In the genomic region with DNA sequence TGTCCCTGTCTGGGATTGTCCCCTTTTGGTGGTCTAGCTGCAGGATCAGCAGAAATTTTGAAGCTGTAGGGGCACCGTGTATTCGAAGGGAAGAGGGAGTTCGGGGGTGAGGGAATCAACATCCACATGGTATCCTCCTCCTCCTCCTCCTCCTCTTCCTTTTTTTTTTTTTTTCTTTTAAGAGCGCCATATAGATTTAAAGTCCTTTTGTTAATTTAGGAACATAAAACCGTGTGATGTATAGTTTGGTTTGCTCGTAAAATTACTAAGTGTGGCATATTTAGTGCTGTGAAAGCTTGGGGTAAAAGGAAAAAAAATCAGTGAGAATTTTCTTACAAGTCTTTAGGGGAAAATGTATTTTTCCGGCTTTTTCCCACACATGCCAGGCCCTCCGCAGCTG, we compare ENCODE assay signal across 14 cellular contexts. TPM values are rescaled to one million over a fixed set of nuclear protein-coding genes. Genes with fewer than 3 reads are reported as not detected.
DNase-seq lines count a peak whose midpoint lies in the region; ATAC-seq, FAIRE-seq and TF ChIP-seq lines count a peak whose summit lies in the region.
"Had no signal": no experiment of that assay in that cellular context is flagged by ENCODE, and none has a peak within 500 bp of the region (broad histone marks: within the 10 kb centered on the region; RNA-seq: fewer than 3 reads in every experiment).

No MANE protein-coding gene starts in this region.

- no peaks in the 10 kb centered on the region for H3K36me3 Mint-ChIP-seq in natural killer cell

- peaks cover 16 to 58% of the 10 kb centered on the region in 2 experiments for H3K4me1 ChIP-seq in SK-N-SH (ENCODE audit: control insufficient read depth in 1 of 2, insufficient read depth in 2 of 2, low read depth in 1 of 2, low read length in 1 of 2)
- H3K4me1 ChIP-seq in H1 (replicated peaks in 1 of 4; ENCODE audit: control insufficient read depth in 3 of 4, insufficient read depth in 4 of 4, low read length in 3 of 4): peaks cover 11 to 50% (median 25%) of the 10 kb centered on the region in 4 experiments
- peaks cover 0 to 60% (median 25%) of the 10 kb centered on the region in 4 donors for H3K4me1 ChIP-seq in tibial artery

- POLR2A ChIA-PET in SK-N-SH (lab: Yijun Ruan, JAX): interaction anchor here (0.5 to 3.7 kb wide), 7 partner anchors 10 to 636 kb away, joined by 3 to 15 read pairs (median 4); no protein-coding TSS in a partner anchor
- POLR2A ChIA-PET in H1 (lab: Charles Lee; ENCODE audit: partially characterized antibody): interaction anchor here (2.1 to 5.9 kb wide), 3 partner anchors 9 to 14 kb away, joined by 9 to 27 read pairs (median 9); no protein-coding TSS in a partner anchor

- H3K4me1 Mint-ChIP-seq in natural killer cell: peaks cover 94 to 97% of the 10 kb centered on the region in 2 donors

- H2BK20ac ChIP-seq in H1 (ENCODE audit: low read length): 0 out of 2 replicates have a peak overlapping the region, but pooled peaks have one; percentile 2

- 0 out of 2 replicates have a peak overlapping the region, but pooled peaks have one; percentile 7 for H2AK5ac ChIP-seq in H1 (ENCODE audit: low read depth, low read length)

- H3K9ac ChIP-seq in SK-N-SH (no peak overlapping the region), H1 (replicated peaks in 1 of 4; ENCODE audit: extremely low read depth in 1 of 4, low read depth in 3 of 4, low read length in 3 of 4) (no peak overlapping the region)

- TF ChIP-seq POLR2A in H1 (IDR thresholded peaks at IDR 0.05; ENCODE audit: control extremely low read depth in 1 of 2, low read depth in 2 of 2, low read length in 2 of 2): no peak

- H3K4me3 Mint-ChIP-seq in natural killer cell: peak overlapping the region; percentile 55

- H3K4me3 ChIP-seq in SK-N-SH (ENCODE audit: low read depth in 2 of 2, low read length in 1 of 2) (no peak overlapping the region), H1 (ENCODE audit: extremely low read depth in 1 of 4, insufficient read depth in 2 of 4, low read depth in 3 of 4, low read length in 4 of 4) (no peak overlapping the region), tibial artery (no peak overlapping the region)

- H4K8ac ChIP-seq in H1 (ENCODE audit: extremely low read depth, insufficient read depth, low read length): no peak overlapping the region

- H2BK120ac ChIP-seq in H1 (replicated peaks; ENCODE audit: low read depth, low read length): no peak overlapping the region

- H3K27me3 Mint-ChIP-seq in natural killer cell (ENCODE audit: low read depth in 2 of 2): no peaks in the 10 kb centered on the region

- H3K4ac ChIP-seq in H1 (replicated peaks; ENCODE audit: insufficient read length, low read depth, low read length): peak overlapping the region; percentile 11

- H4K20me1 ChIP-seq in SK-N-SH (ENCODE audit: insufficient read depth) (peaks cover 84% of the 10 kb centered on the region), H1 (replicated peaks in 1 of 2; ENCODE audit: control insufficient read depth in 1 of 2, insufficient read depth in 2 of 2, low read length in 2 of 2) (peaks cover 6 to 21% of the 10 kb centered on the region in 2 experiments)

- H3K27ac ChIP-seq in SK-N-SH (ENCODE audit: low read depth in 2 of 2, low read length in 1 of 2): peak overlapping the region in 1 of 2 experiments; percentile 89; a peak in 2 of 4 replicates
- H3K27ac ChIP-seq in H1 (ENCODE audit: low read depth, low read length): no peak overlapping the region
- H3K27ac ChIP-seq in tibial artery: peak overlapping the region; percentile 59 to 60

- no peak overlapping the region for H4K91ac ChIP-seq in H1 (replicated peaks; ENCODE audit: insufficient read length, low read length)

- H3K9me3 ChIP-seq in SK-N-SH (no peaks in the 10 kb centered on the region), H1 (ENCODE audit: insufficient read depth in 2 of 2, low read depth in 1 of 2, low read length in 1 of 2) (no peaks in the 10 kb centered on the region), tibial artery (no peaks in the 10 kb centered on the region)

- 0 out of 2 replicates have a peak overlapping the region, but pooled peaks have one; percentile 3 for H3K18ac ChIP-seq in H1 (ENCODE audit: extremely low read depth, low read length)

- DNase-seq in SK-N-SH (no peak), H1 (ENCODE audit: low read depth in 1 of 2, low spot score in 2 of 2) (no peak), natural killer cell (no peak), tibial artery (no peak)
- DNase-seq in activated naive CD4-positive, alpha-beta T cell treated with anti-CD3 and anti-CD28 coated beads, Interleukin-2, amount 50 U/mL, for 16 hours: no peak
- DNase-seq: 8988T; activated effector memory CD4-positive, alpha-beta T cell treated with anti-CD3 and anti-CD28 coated beads, Interleukin-2, amount 50 U/mL, for 16 hours; DMS 273 treated with DMSO at 0.1 percent for 48 hours; KG1; NCI-H187 had no signal

- peaks cover 86% of the 10 kb centered on the region for H3K79me2 ChIP-seq in SK-N-SH (ENCODE audit: insufficient read depth)
- peaks cover 10 to 73% of the 10 kb centered on the region in 2 experiments; a peak in 3 of 4 replicates for H3K79me2 ChIP-seq in H1 (ENCODE audit: control insufficient read depth in 1 of 2, insufficient read depth in 2 of 2, low read length in 2 of 2)

- H3K79me1 ChIP-seq in H1 (ENCODE audit: low read depth, low read length): peaks cover 16% of the 10 kb centered on the region

- no peak overlapping the region for H3K23ac ChIP-seq in H1 (ENCODE audit: insufficient read length)

- 90% methylated on average over 8 of the region's 8 CpGs for WGBS in SK-N-SH (ENCODE audit: low lambda C conversion rate)
- 85% methylated on average over 8 of the region's 8 CpGs; no CpG with 5 or more reads in 1 of the 2 experiments for WGBS in H1 (ENCODE audit: extremely low coverage in 1 of 2, insufficient coverage in 1 of 2, insufficient read length in 1 of 2, insufficient replicate concordance in 2 of 2, low coverage in 1 of 2, low lambda C conversion rate in 2 of 2, missing lambda C conversion rate in 1 of 2), 2 experiments

- ATAC-seq in SK-N-SH treated with all-trans-retinoic acid at 6 μM for 48 hours (no peak), natural killer cell (no peak), HG03571 (IDR thresholded peaks at IDR 0.05; ENCODE audit: unreplicated experiment) (no peak), HG03460 (IDR thresholded peaks at IDR 0.05; ENCODE audit: unreplicated experiment) (no peak)
- ATAC-seq: HCT116 had no signal

- no peak overlapping the region for H2BK15ac ChIP-seq in H1 (ENCODE audit: low read length)

- H3F3A ChIP-seq in SK-N-SH (replicated peaks; ENCODE audit: insufficient read depth): peaks cover 2% of the 10 kb centered on the region

- no peak for TF ChIP-seq CTCF in SK-N-SH (IDR thresholded peaks at IDR 0.05)
- no peak for TF ChIP-seq CTCF in H1 (IDR thresholded peaks at IDR 0.05; ENCODE audit: control extremely low read depth in 1 of 3, insufficient read depth in 1 of 3, low read depth in 1 of 3, low read length in 3 of 3)
- no peak for TF ChIP-seq CTCF in natural killer cell (IDR thresholded peaks at IDR 0.05)
- no peak for TF ChIP-seq CTCF in tibial artery (IDR thresholded peaks at IDR 0.05)

- no peak for TF ChIP-seq EP300 in SK-N-SH (IDR thresholded peaks at IDR 0.05; ENCODE audit: borderline replicate concordance in 1 of 2, low read depth in 1 of 2, low read length in 1 of 2)
- TF ChIP-seq EP300 in H1 (IDR thresholded peaks at IDR 0.05; ENCODE audit: borderline replicate concordance in 1 of 2, low read depth in 2 of 2, low read length in 2 of 2): no peak

- H3K23me2 ChIP-seq in H1 (ENCODE audit: low read depth, low read length): peaks cover 2% of the 10 kb centered on the region; the same call in 1 of the 2 replicates

- no peak overlapping the region for H3K14ac ChIP-seq in H1 (ENCODE audit: insufficient read length)

- H4K5ac ChIP-seq in H1 (ENCODE audit: insufficient read length, low read depth, low read length): no peak overlapping the region

- H2BK5ac ChIP-seq in H1 (ENCODE audit: low read depth, low read length): peak overlapping the region; percentile 69; the same call in 1 of the 2 replicates

- H3K9me3 Mint-ChIP-seq in natural killer cell: no peaks in the 10 kb centered on the region

- peak overlapping the region; percentile 90; the same call in 1 of the 2 replicates for H2BK12ac ChIP-seq in H1 (ENCODE audit: low read depth, low read length)

- CTCF ChIA-PET in SK-N-SH (lab: Yijun Ruan, JAX) (interaction anchor here (0.6 to 5.9 kb wide), 40 partner anchors 8 to 475 kb away, joined by 3 to 51 read pairs (median 4); partner anchors contain the start of gene GSE1), H1 (lab: Charles Lee; ENCODE audit: partially characterized antibody) (interaction anchor here (0.7 to 9.4 kb wide), 26 partner anchors 10 to 219 kb away, joined by 3 to 173 read pairs (median 6); no protein-coding TSS in a partner anchor)

- H3K4me2 ChIP-seq in SK-N-SH (peak overlapping the region; percentile 22; the same call in 1 of the 2 replicates), H1 (ENCODE audit: insufficient read depth in 1 of 2, low read depth in 2 of 2, low read length in 2 of 2) (no peak overlapping the region)

- H3K27me3 ChIP-seq in SK-N-SH (ENCODE audit: insufficient read depth) (no peaks in the 10 kb centered on the region), H1 (replicated peaks in 1 of 4; ENCODE audit: control insufficient read depth in 3 of 4, extremely low read depth in 1 of 4, insufficient read depth in 3 of 4, low read length in 3 of 4) (no peaks in the 10 kb centered on the region), tibial artery (no peaks in the 10 kb centered on the region)

- H3K9me2 ChIP-seq in SK-N-SH: no peaks in the 10 kb centered on the region

- H3K56ac ChIP-seq in H1 (replicated peaks; ENCODE audit: insufficient read length, low read depth, low read length): no peak overlapping the region

- H2AFZ ChIP-seq in SK-N-SH (ENCODE audit: low read depth) (no peak overlapping the region), H1 (ENCODE audit: low read length) (no peak overlapping the region)

- H3K27ac Mint-ChIP-seq in natural killer cell: peak overlapping the region; percentile 96 to 99

- FAIRE-seq in H1 (lab: Jason Lieb, UNC): no peak

- intact Hi-C loops in natural killer cell (cut with micrococcal nuclease) (no loop called here), tibial artery (cut with DNase I; ENCODE audit: low total_unique reads) (no loop called here)

- H3K36me3 ChIP-seq in SK-N-SH (replicated peaks in 1 of 2; ENCODE audit: control insufficient read depth in 1 of 2, insufficient read depth in 2 of 2, low read length in 1 of 2) (no peaks in the 10 kb centered on the region), H1 (ENCODE audit: control insufficient read depth in 2 of 4, insufficient read depth in 4 of 4, low read length in 3 of 4) (no peaks in the 10 kb centered on the region), tibial artery (no peaks in the 10 kb centered on the region)

- no peak for TF ChIP-seq RAD21 in SK-N-SH (IDR thresholded peaks at IDR 0.05; ENCODE audit: low read length)
- no peak for TF ChIP-seq RAD21 in H1 (IDR thresholded peaks at IDR 0.05 in 1 of 2, conservative IDR thresholded peaks at IDR 0.05 in 1 of 2; ENCODE audit: low read depth in 2 of 2, low read length in 2 of 2)

RNA-seq across cellular contexts. Expression of gene GSE1, which starts 50.1 kb away (rescaled TPM):
- polyA plus RNA-seq in SK-N-SH (2012; rRNA removed): 22.7 and 26.5 TPM in 2 replicates
- 18.5 and 22.7 TPM in 2 replicates for polyA plus RNA-seq in SK-N-SH (2012; cell fraction: cytosol; rRNA removed)
- polyA plus RNA-seq in SK-N-SH (2012; cell fraction: nucleus; rRNA removed): 94.0 and 103 TPM in 2 replicates
- total RNA-seq in H1 (2021; fragmentation: NEBNext Ultra II Directional; extraction: Animal tissue kit (Norgen Biotek cat#: 25700)): 65.6 and 66.2 TPM in 2 replicates
- 26.0 and 40.0 TPM in 2 replicates for polyA plus RNA-seq in H1 (2011; rRNA removed)
- polyA plus RNA-seq in H1 (2011; cell fraction: cytosol; rRNA removed): 26.5 TPM
- polyA plus RNA-seq in H1 (2011; cell fraction: nucleus; rRNA removed): 123 TPM
- 42.4 to 51.0 TPM (median 44.8 TPM) in 4 replicates for polyA plus RNA-seq in H1 (2012, experiment 1 of 2)
- polyA plus RNA-seq in H1 (2012, experiment 2 of 2): 18.4 TPM
- 30.0 TPM for polyA plus RNA-seq in H1 (2013, experiment 1 of 2)
- 30.1 TPM for polyA plus RNA-seq in H1 (2013, experiment 2 of 2)
- polyA minus RNA-seq in H1 (2011; rRNA and poly(A)+ RNA removed): 35.8 and 37.6 TPM in 2 replicates
- polyA minus RNA-seq in H1 (2011; cell fraction: cytosol; rRNA and poly(A)+ RNA removed): 76.6 TPM
- polyA minus RNA-seq in H1 (2011; cell fraction: nucleus; rRNA and poly(A)+ RNA removed): 93.7 TPM
- 100 to 1,000 TPM; 232 to 277 (median 233) TPM for total RNA-seq in natural killer cell
